In the genomic region with DNA sequence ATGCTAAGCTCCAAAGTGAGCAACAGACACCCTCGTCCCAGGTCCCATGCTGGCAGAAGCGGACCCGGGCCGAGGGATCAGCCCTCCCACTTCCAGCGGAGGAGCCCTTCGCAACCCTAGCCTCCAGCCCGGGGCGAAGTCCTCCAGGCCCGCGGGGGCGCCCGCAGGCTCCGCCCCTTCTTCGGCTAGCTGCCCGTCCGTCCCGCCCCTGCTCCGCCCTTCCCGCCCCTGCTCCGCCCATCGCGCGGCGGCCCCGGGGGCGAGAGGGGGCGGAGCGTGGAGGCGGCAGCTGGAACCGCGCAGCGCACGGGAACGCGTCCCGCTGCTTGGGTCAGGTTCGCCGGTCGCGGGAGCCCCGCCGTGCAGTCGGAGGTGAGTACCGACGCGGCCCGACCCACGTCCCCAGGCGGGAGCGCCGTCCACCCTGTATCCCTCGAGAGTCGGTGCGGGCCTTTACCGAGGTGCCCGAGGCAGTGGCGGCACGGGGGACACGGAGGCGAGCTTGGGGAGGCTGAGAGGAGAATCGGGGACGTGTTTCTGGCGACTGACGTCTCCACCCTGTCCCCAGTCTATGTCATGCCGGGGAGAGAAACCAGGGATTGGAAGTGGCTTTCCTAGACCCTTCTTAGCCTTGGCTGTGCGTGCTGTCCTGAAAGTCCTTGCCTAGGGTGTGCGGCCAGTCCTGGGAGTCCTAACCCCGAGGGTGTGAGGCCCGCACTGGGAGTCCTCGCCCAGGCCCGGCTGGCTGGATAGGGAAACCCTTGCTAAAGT, we compare ENCODE assay signal across 1 cellular context.
TF ChIP-seq lines count a peak whose summit lies in the region.

A gene (plus strand): TSS at position 280 of the 771 bp plus-strand sequence. CDS start 20,864 bp downstream, outside the sequence.

TF ChIP-seq in K562, 482 proteins besides CTCF, POLR2A, EP300 and RAD21 (continued from another document and continues in another):
- TF ChIP-seq MEIS2 (IDR thresholded peaks at IDR 0.05; ENCODE audit: partially characterized antibody) = no peak
- no peak for TF ChIP-seq ZNF695 (CRISPR knock-in tag; IDR thresholded peaks at IDR 0.05)
- no peak for TF ChIP-seq ZNF274 (IDR thresholded peaks at IDR 0.05; ENCODE audit: borderline replicate concordance, low read depth, low read length)
- TF ChIP-seq, protein P1, sequence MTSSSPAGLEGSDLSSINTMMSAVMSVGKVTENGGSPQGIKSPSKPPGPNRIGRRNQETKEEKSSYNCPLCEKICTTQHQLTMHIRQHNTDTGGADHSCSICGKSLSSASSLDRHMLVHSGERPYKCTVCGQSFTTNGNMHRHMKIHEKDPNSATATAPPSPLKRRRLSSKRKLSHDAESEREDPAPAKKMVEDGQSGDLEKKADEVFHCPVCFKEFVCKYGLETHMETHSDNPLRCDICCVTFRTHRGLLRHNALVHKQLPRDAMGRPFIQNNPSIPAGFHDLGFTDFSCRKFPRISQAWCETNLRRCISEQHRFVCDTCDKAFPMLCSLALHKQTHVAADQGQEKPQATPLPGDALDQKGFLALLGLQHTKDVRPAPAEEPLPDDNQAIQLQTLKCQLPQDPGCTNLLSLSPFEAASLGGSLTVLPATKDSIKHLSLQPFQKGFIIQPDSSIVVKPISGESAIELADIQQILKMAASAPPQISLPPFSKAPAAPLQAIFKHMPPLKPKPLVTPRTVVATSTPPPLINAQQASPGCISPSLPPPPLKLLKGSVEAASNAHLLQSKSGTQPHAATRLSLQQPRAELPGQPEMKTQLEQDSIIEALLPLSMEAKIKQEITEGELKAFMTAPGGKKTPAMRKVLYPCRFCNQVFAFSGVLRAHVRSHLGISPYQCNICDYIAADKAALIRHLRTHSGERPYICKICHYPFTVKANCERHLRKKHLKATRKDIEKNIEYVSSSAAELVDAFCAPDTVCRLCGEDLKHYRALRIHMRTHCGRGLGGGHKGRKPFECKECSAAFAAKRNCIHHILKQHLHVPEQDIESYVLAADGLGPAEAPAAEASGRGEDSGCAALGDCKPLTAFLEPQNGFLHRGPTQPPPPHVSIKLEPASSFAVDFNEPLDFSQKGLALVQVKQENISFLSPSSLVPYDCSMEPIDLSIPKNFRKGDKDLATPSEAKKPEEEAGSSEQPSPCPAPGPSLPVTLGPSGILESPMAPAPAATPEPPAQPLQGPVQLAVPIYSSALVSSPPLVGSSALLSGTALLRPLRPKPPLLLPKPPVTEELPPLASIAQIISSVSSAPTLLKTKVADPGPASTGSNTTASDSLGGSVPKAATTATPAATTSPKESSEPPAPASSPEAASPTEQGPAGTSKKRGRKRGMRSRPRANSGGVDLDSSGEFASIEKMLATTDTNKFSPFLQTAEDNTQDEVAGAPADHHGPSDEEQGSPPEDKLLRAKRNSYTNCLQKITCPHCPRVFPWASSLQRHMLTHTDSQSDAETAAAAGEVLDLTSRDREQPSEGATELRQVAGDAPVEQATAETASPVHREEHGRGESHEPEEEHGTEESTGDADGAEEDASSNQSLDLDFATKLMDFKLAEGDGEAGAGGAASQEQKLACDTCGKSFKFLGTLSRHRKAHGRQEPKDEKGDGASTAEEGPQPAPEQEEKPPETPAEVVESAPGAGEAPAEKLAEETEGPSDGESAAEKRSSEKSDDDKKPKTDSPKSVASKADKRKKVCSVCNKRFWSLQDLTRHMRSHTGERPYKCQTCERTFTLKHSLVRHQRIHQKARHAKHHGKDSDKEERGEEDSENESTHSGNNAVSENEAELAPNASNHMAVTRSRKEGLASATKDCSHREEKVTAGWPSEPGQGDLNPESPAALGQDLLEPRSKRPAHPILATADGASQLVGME (CRISPR knock-in tag; IDR thresholded peaks at IDR 0.05) = no peak
- TF ChIP-seq LARP7 (IDR thresholded peaks at IDR 0.05) = no peak
- TF ChIP-seq BDP1 (IDR thresholded peaks at IDR 0.05; ENCODE audit: insufficient read depth, insufficient read length) = no peak
- no peak for TF ChIP-seq HDAC6 (IDR thresholded peaks at IDR 0.05; ENCODE audit: low read depth, low read length)
- TF ChIP-seq SMAD4 (CRISPR knock-in tag; conservative IDR thresholded peaks at IDR 0.05) = no peak
- peak in 1 of 2 experiments; percentile 17; a peak in 1 of 4 replicates for TF ChIP-seq RCOR1 (IDR thresholded peaks at IDR 0.05; ENCODE audit: borderline replicate concordance in 1 of 2, low read depth in 2 of 2, low read length in 2 of 2)
- TF ChIP-seq GABPB1 (CRISPR knock-in tag; IDR thresholded peaks at IDR 0.05) = peak; percentile 61
- no peak for TF ChIP-seq HMG20A (CRISPR knock-in tag; conservative IDR thresholded peaks at IDR 0.05)
- TF ChIP-seq ZNF197 (CRISPR knock-in tag; IDR thresholded peaks at IDR 0.05; ENCODE audit: low read depth) = no peak
- TF ChIP-seq SREBF1 (IDR thresholded peaks at IDR 0.05; ENCODE audit: borderline replicate concordance, low read depth, low read length) = no peak
- no peak for TF ChIP-seq TEAD2 (tag; IDR thresholded peaks at IDR 0.05)
- TF ChIP-seq SNIP1 (IDR thresholded peaks at IDR 0.05; ENCODE audit: low read depth) = peak; percentile 67
- TF ChIP-seq ZNF347 (CRISPR knock-in tag; IDR thresholded peaks at IDR 0.05; ENCODE audit: low read depth) = no peak
- no peak for TF ChIP-seq KAT2B (IDR thresholded peaks at IDR 0.05; ENCODE audit: low read depth, low read length)
- no peak for TF ChIP-seq TCF3 (CRISPR knock-in tag; IDR thresholded peaks at IDR 0.05)
- no peak for TF ChIP-seq MECOM (CRISPR knock-in tag; IDR thresholded peaks at IDR 0.05)
- TF ChIP-seq, protein P2, sequence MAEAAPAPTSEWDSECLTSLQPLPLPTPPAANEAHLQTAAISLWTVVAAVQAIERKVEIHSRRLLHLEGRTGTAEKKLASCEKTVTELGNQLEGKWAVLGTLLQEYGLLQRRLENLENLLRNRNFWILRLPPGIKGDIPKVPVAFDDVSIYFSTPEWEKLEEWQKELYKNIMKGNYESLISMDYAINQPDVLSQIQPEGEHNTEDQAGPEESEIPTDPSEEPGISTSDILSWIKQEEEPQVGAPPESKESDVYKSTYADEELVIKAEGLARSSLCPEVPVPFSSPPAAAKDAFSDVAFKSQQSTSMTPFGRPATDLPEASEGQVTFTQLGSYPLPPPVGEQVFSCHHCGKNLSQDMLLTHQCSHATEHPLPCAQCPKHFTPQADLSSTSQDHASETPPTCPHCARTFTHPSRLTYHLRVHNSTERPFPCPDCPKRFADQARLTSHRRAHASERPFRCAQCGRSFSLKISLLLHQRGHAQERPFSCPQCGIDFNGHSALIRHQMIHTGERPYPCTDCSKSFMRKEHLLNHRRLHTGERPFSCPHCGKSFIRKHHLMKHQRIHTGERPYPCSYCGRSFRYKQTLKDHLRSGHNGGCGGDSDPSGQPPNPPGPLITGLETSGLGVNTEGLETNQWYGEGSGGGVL (CRISPR knock-in tag; IDR thresholded peaks at IDR 0.05) = no peak
- TF ChIP-seq ZEB2 (IDR thresholded peaks at IDR 0.05) = no peak
- TF ChIP-seq ESRRA (IDR thresholded peaks at IDR 0.05; ENCODE audit: borderline replicate concordance, low read depth) = no peak
- TF ChIP-seq, protein P3, sequence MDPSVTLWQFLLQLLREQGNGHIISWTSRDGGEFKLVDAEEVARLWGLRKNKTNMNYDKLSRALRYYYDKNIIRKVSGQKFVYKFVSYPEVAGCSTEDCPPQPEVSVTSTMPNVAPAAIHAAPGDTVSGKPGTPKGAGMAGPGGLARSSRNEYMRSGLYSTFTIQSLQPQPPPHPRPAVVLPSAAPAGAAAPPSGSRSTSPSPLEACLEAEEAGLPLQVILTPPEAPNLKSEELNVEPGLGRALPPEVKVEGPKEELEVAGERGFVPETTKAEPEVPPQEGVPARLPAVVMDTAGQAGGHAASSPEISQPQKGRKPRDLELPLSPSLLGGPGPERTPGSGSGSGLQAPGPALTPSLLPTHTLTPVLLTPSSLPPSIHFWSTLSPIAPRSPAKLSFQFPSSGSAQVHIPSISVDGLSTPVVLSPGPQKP (CRISPR knock-in tag; IDR thresholded peaks at IDR 0.05) = no peak
- TF ChIP-seq NELFE (IDR thresholded peaks at IDR 0.05; ENCODE audit: insufficient read depth, insufficient read length) = no peak
- TF ChIP-seq HEY1 (CRISPR knock-in tag; IDR thresholded peaks at IDR 0.05; ENCODE audit: borderline replicate concordance) = no peak
- no peak for TF ChIP-seq TSC22D4 (tag; IDR thresholded peaks at IDR 0.05)
- TF ChIP-seq MAFF (IDR thresholded peaks at IDR 0.05; ENCODE audit: low read length) = no peak
- TF ChIP-seq, protein P4, sequence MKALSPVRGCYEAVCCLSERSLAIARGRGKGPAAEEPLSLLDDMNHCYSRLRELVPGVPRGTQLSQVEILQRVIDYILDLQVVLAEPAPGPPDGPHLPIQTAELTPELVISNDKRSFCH (CRISPR knock-in tag; IDR thresholded peaks at IDR 0.05) = no peak
- TF ChIP-seq, protein P4 (tag; IDR thresholded peaks at IDR 0.05) = no peak
- TF ChIP-seq, protein P5, sequence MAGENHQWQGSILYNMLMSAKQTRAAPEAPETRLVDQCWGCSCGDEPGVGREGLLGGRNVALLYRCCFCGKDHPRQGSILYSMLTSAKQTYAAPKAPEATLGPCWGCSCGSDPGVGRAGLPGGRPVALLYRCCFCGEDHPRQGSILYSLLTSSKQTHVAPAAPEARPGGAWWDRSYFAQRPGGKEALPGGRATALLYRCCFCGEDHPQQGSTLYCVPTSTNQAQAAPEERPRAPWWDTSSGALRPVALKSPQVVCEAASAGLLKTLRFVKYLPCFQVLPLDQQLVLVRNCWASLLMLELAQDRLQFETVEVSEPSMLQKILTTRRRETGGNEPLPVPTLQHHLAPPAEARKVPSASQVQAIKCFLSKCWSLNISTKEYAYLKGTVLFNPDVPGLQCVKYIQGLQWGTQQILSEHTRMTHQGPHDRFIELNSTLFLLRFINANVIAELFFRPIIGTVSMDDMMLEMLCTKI (IDR thresholded peaks at IDR 0.05; ENCODE audit: partially characterized antibody) = no peak
- TF ChIP-seq HSF4 (CRISPR knock-in tag; IDR thresholded peaks at IDR 0.05; ENCODE audit: borderline replicate concordance) = no peak
- no peak for TF ChIP-seq FOXJ3 (CRISPR knock-in tag; IDR thresholded peaks at IDR 0.05)
- TF ChIP-seq, protein P6, sequence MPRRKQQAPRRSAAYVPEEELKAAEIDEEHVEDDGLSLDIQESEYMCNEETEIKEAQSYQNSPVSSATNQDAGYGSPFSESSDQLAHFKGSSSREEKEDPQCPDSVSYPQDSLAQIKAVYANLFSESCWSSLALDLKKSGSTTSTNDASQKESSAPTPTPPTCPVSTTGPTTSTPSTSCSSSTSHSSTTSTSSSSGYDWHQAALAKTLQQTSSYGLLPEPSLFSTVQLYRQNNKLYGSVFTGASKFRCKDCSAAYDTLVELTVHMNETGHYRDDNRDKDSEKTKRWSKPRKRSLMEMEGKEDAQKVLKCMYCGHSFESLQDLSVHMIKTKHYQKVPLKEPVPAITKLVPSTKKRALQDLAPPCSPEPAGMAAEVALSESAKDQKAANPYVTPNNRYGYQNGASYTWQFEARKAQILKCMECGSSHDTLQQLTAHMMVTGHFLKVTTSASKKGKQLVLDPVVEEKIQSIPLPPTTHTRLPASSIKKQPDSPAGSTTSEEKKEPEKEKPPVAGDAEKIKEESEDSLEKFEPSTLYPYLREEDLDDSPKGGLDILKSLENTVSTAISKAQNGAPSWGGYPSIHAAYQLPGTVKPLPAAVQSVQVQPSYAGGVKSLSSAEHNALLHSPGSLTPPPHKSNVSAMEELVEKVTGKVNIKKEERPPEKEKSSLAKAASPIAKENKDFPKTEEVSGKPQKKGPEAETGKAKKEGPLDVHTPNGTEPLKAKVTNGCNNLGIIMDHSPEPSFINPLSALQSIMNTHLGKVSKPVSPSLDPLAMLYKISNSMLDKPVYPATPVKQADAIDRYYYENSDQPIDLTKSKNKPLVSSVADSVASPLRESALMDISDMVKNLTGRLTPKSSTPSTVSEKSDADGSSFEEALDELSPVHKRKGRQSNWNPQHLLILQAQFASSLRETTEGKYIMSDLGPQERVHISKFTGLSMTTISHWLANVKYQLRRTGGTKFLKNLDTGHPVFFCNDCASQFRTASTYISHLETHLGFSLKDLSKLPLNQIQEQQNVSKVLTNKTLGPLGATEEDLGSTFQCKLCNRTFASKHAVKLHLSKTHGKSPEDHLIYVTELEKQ (CRISPR knock-in tag; IDR thresholded peaks at IDR 0.05) = no peak
- TF ChIP-seq ZNF583 (CRISPR knock-in tag; IDR thresholded peaks at IDR 0.05) = no peak
- TF ChIP-seq, protein P7, sequence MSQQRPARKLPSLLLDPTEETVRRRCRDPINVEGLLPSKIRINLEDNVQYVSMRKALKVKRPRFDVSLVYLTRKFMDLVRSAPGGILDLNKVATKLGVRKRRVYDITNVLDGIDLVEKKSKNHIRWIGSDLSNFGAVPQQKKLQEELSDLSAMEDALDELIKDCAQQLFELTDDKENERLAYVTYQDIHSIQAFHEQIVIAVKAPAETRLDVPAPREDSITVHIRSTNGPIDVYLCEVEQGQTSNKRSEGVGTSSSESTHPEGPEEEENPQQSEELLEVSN (IDR thresholded peaks at IDR 0.05; ENCODE audit: borderline replicate concordance in 1 of 2, extremely low read depth in 1 of 2, insufficient read depth in 1 of 2, insufficient read length in 1 of 2, low read depth in 1 of 2, low read length in 1 of 2, poor library complexity in 1 of 2, severe bottlenecking in 1 of 2) = peak in 1 of 2 experiments; percentile 37
- TF ChIP-seq ZNF212 (CRISPR knock-in tag; IDR thresholded peaks at IDR 0.05) = no peak
- no peak for TF ChIP-seq MTA1 (IDR thresholded peaks at IDR 0.05; ENCODE audit: borderline replicate concordance)
- no peak for TF ChIP-seq NEUROD1 (IDR thresholded peaks at IDR 0.05; ENCODE audit: borderline replicate concordance, low read depth, low read length, partially characterized antibody)
- no peak for TF ChIP-seq MEF2D (tag; conservative IDR thresholded peaks at IDR 0.05; ENCODE audit: low read depth)
- TF ChIP-seq FOXP1 (CRISPR knock-in tag; IDR thresholded peaks at IDR 0.05) = no peak
- TF ChIP-seq, protein P8, sequence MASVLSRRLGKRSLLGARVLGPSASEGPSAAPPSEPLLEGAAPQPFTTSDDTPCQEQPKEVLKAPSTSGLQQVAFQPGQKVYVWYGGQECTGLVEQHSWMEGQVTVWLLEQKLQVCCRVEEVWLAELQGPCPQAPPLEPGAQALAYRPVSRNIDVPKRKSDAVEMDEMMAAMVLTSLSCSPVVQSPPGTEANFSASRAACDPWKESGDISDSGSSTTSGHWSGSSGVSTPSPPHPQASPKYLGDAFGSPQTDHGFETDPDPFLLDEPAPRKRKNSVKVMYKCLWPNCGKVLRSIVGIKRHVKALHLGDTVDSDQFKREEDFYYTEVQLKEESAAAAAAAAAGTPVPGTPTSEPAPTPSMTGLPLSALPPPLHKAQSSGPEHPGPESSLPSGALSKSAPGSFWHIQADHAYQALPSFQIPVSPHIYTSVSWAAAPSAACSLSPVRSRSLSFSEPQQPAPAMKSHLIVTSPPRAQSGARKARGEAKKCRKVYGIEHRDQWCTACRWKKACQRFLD (CRISPR knock-in tag; IDR thresholded peaks at IDR 0.05) = no peak
- no peak for TF ChIP-seq ZNF253 (CRISPR knock-in tag; conservative IDR thresholded peaks at IDR 0.05)
- no peak for TF ChIP-seq HNRNPK (IDR thresholded peaks at IDR 0.05; ENCODE audit: low read depth, low read length, poor library complexity, severe bottlenecking)
- no peak for TF ChIP-seq FOXJ2 (tag; IDR thresholded peaks at IDR 0.05)
- TF ChIP-seq TCF7 (IDR thresholded peaks at IDR 0.05; ENCODE audit: borderline replicate concordance) = no peak
- TF ChIP-seq, protein P9, sequence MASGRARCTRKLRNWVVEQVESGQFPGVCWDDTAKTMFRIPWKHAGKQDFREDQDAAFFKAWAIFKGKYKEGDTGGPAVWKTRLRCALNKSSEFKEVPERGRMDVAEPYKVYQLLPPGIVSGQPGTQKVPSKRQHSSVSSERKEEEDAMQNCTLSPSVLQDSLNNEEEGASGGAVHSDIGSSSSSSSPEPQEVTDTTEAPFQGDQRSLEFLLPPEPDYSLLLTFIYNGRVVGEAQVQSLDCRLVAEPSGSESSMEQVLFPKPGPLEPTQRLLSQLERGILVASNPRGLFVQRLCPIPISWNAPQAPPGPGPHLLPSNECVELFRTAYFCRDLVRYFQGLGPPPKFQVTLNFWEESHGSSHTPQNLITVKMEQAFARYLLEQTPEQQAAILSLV (tag; IDR thresholded peaks at IDR 0.05) = no peak
- peak; percentile 52; the same call in 1 of the 2 replicates for TF ChIP-seq SP1 (CRISPR knock-in tag; IDR thresholded peaks at IDR 0.05)
